In the genomic region with DNA sequence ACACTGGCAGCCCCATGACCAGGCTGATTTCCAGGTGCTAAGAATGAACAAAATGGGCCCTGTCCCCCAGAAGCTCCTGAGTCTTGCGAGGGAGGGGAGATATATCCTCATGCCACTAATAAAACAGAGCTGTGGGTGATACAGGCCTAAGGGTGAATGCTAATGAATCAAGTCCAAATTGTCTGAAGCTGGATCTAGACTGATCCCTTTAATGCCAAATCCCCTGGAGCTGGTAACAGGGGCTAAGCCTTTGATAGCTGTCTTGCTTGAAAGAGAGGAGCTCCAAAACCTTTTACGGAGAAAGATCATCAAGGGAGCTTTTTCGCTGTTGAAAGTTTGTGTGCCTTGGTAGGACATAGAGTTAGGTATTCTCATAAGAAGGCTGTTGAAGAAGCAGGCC, we compare ENCODE assay signal across 28 cellular contexts.
DNase-seq lines count a peak whose midpoint lies in the region; ATAC-seq, FAIRE-seq and TF ChIP-seq lines count a peak whose summit lies in the region.
"Had no signal": no experiment of that assay in that cellular context is flagged by ENCODE, and none has a peak within 500 bp of the region (broad histone marks: within the 10 kb centered on the region; RNA-seq: fewer than 3 reads in every experiment).

No MANE protein-coding gene starts in this region.

- no peak for TF ChIP-seq CTCF in liver (IDR thresholded peaks at IDR 0.05; ENCODE audit: low read depth, low read length, missing input control)
- no peak for TF ChIP-seq CTCF in HepG2 (CRISPR knock-in tag; IDR thresholded peaks at IDR 0.05)
- TF ChIP-seq CTCF in coronary artery (IDR thresholded peaks at IDR 0.05): no peak
- TF ChIP-seq CTCF in activated CD8-positive, alpha-beta T cell treated with anti-CD3 and anti-CD28 coated beads for 36 hours (IDR thresholded peaks at IDR 0.05): no peak

- H3K9me2 ChIP-seq in GM23248 (ENCODE audit: insufficient read depth): no peaks in the 10 kb centered on the region

- H3K9me3 Mint-ChIP-seq in activated CD8-positive, alpha-beta T cell treated with anti-CD3 and anti-CD28 coated beads for 36 hours: no peaks in the 10 kb centered on the region
- no peaks in the 10 kb centered on the region for H3K9me3 Mint-ChIP-seq in activated CD8-positive, alpha-beta T cell treated with anti-CD3 and anti-CD28 coated beads, Interleukin-2, amount 10 ng/mL, durations not matched to agents 7 days and 5 days (ENCODE audit: insufficient read depth)
- H3K9me3 Mint-ChIP-seq: dendritic cell treated with granulocyte-macrophage colony-stimulating factor and Interleukin-4, amounts not matched to agents 40 ng/mL and 50 ng/mL, for 4 days; nephron; stimulated activated effector memory CD8-positive, alpha-beta T cell treated with anti-CD3 and anti-CD28 coated beads, Interleukin-12 subunit alpha, Interleukin-12 subunit beta, amount 100 ng/mL, for 72 hours; WTC11 had no signal

- peaks cover 4 to 26% (median 9%) of the 10 kb centered on the region in 4 donors for H3K4me1 ChIP-seq in liver (ENCODE audit: control insufficient read depth in 4 of 4, insufficient read depth in 4 of 4, low read length in 3 of 4)
- H3K4me1 ChIP-seq in HepG2 (ENCODE audit: insufficient read depth, low read length): peaks cover under 1% of the 10 kb centered on the region
- H3K4me1 ChIP-seq in GM23248 (ENCODE audit: insufficient read depth): peaks cover 26% of the 10 kb centered on the region
- H3K4me1 ChIP-seq: SJCRH30 had no signal

- intact Hi-C loops in HepG2 (cut with micrococcal nuclease; ENCODE audit: unreplicated experiment): no loop called here
- intact Hi-C loops in activated CD8-positive, alpha-beta T cell treated with anti-CD3 and anti-CD28 coated beads for 36 hours (cut with micrococcal nuclease): no loop called here

- peaks cover 0 to 7% (median 1%) of the 10 kb centered on the region in 4 donors for H3K36me3 ChIP-seq in liver (ENCODE audit: control insufficient read depth in 4 of 4, insufficient read depth in 3 of 4, low read depth in 1 of 4, low read length in 3 of 4)
- H3K36me3 ChIP-seq in HepG2 (replicated peaks in 1 of 2; ENCODE audit: control insufficient read depth in 1 of 2, insufficient read depth in 2 of 2, low read length in 2 of 2): peaks cover 13 to 49% of the 10 kb centered on the region in 2 experiments
- no peaks in the 10 kb centered on the region for H3K36me3 ChIP-seq in GM23248 (ENCODE audit: low read depth)
- H3K36me3 ChIP-seq: SJCRH30 had no signal

- no peaks in the 10 kb centered on the region for H3K36me3 Mint-ChIP-seq in activated CD8-positive, alpha-beta T cell treated with anti-CD3 and anti-CD28 coated beads for 36 hours (ENCODE audit: low read depth)
- no peaks in the 10 kb centered on the region for H3K36me3 Mint-ChIP-seq in activated CD8-positive, alpha-beta T cell treated with anti-CD3 and anti-CD28 coated beads, Interleukin-2, amount 10 ng/mL, durations not matched to agents 7 days and 5 days (ENCODE audit: low read depth)
- H3K36me3 Mint-ChIP-seq: stimulated activated effector memory CD8-positive, alpha-beta T cell treated with anti-CD3 and anti-CD28 coated beads, Interleukin-12 subunit alpha, Interleukin-12 subunit beta, amount 100 ng/mL, for 72 hours; WTC11 had no signal

- no peak for ATAC-seq in HepG2
- no peak for ATAC-seq in activated CD8-positive, alpha-beta T cell treated with anti-CD3 and anti-CD28 coated beads for 36 hours
- no peak for ATAC-seq in activated CD8-positive, alpha-beta T cell treated with anti-CD3 and anti-CD28 coated beads, Interleukin-2, amount 10 ng/mL, durations not matched to agents 7 days and 5 days
- ATAC-seq: WTC11 had no signal

- H3K27me3 ChIP-seq in liver (ENCODE audit: control insufficient read depth in 4 of 4, insufficient read depth in 4 of 4, low read length in 3 of 4): no peaks in the 10 kb centered on the region
- H3K27me3 ChIP-seq in HepG2 (ENCODE audit: control insufficient read depth in 1 of 2, insufficient read depth in 2 of 2, low read length in 2 of 2): no peaks in the 10 kb centered on the region
- H3K27me3 ChIP-seq in GM23248 (replicated peaks; ENCODE audit: insufficient read depth): no peaks in the 10 kb centered on the region
- H3K27me3 ChIP-seq: SJCRH30, tibial artery had no signal

- 99% methylated on average over 3 of the region's 3 CpGs for WGBS in liver
- 96% methylated on average over 3 of the region's 3 CpGs for WGBS in HepG2 (ENCODE audit: low lambda C conversion rate)
- 98 to 99% methylated on average over 3 of the region's 3 CpGs for WGBS in GM23248 (ENCODE audit: low coverage in 1 of 2, low lambda C conversion rate in 2 of 2, missing lambda C conversion rate in 2 of 2), 2 experiments

- CTCF ChIA-PET in HepG2 (lab: Yijun Ruan, JAX; ENCODE audit: low intra/inter-chr PET ratio, low total read pairs): no interaction called here
- CTCF ChIA-PET in activated CD8-positive, alpha-beta T cell treated with anti-CD3 and anti-CD28 coated beads for 36 hours (lab: Charles Lee): interaction anchor here (1.2 kb wide), 1 partner anchor 16 kb away, joined by 3 read pairs; no protein-coding TSS in a partner anchor
- CTCF ChIA-PET in activated CD8-positive, alpha-beta T cell treated with anti-CD3 and anti-CD28 coated beads, Interleukin-2, amount 10 ng/mL, durations not matched to agents 7 days and 5 days (lab: Charles Lee): interaction anchor here (1.6 kb wide), 1 partner anchor 15 kb away, joined by 3 read pairs; no protein-coding TSS in a partner anchor

- no peak overlapping the region for H3K27ac Mint-ChIP-seq in activated CD8-positive, alpha-beta T cell treated with anti-CD3 and anti-CD28 coated beads for 36 hours
- no peak overlapping the region for H3K27ac Mint-ChIP-seq in activated CD8-positive, alpha-beta T cell treated with anti-CD3 and anti-CD28 coated beads, Interleukin-2, amount 10 ng/mL, durations not matched to agents 7 days and 5 days
- H3K27ac Mint-ChIP-seq: B cell; dendritic cell treated with granulocyte-macrophage colony-stimulating factor and Interleukin-4, amounts not matched to agents 40 ng/mL and 50 ng/mL, for 4 days; stimulated activated effector memory CD8-positive, alpha-beta T cell treated with anti-CD3 and anti-CD28 coated beads, Interleukin-12 subunit alpha, Interleukin-12 subunit beta, amount 100 ng/mL, for 72 hours had no signal

- H3K27me3 Mint-ChIP-seq in activated CD8-positive, alpha-beta T cell treated with anti-CD3 and anti-CD28 coated beads for 36 hours: no peaks in the 10 kb centered on the region
- H3K27me3 Mint-ChIP-seq in activated CD8-positive, alpha-beta T cell treated with anti-CD3 and anti-CD28 coated beads, Interleukin-2, amount 10 ng/mL, durations not matched to agents 7 days and 5 days (ENCODE audit: low read depth): peaks cover 2% of the 10 kb centered on the region
- H3K27me3 Mint-ChIP-seq: B cell; dendritic cell treated with granulocyte-macrophage colony-stimulating factor and Interleukin-4, amounts not matched to agents 40 ng/mL and 50 ng/mL, for 4 days had no signal

- DNase-seq in HepG2 (ENCODE audit: low spot score): no peak
- peak; percentile 43 for DNase-seq in coronary artery (ENCODE audit: low spot score)
- peak; percentile 25 for DNase-seq in pons (ENCODE audit: low spot score)
- no peak for DNase-seq in activated CD8-positive, alpha-beta T cell treated with anti-CD3 and anti-CD28 coated beads for 36 hours
- DNase-seq in activated CD8-positive, alpha-beta T cell treated with anti-CD3 and anti-CD28 coated beads, Interleukin-2, amount 10 ng/mL, durations not matched to agents 7 days and 5 days: no peak
- DNase-seq in GM23248: no peak
- no peak for DNase-seq in stimulated activated CD8-positive, alpha-beta memory T cell treated with anti-CD3 and anti-CD28 coated beads, Interleukin-4, amount 100 ng/mL, for 48 hours
- DNase-seq: activated CD4-positive, alpha-beta T cell treated with anti-CD3 and anti-CD28 coated beads, Interleukin-2, amount 50 U/mL, for 48 hours; activated effector memory CD4-positive, alpha-beta T cell treated with anti-CD3 and anti-CD28 coated beads, Interleukin-2, amount 50 U/mL, for 16 hours; activated T-cell treated with anti-CD3 and anti-CD28 coated beads for 4 hours; COR-L47; left cardiac atrium; midbrain; NCI-H2107; NCI-H446 treated with DMSO at 0.1 percent for 48 hours; posterior cingulate gyrus; SJCRH30; stimulated activated CD4-positive, alpha-beta T cell treated with anti-CD3 and anti-CD28 coated beads, Interleukin-1b, Interleukin-23, amount 100 ng/mL, for 48 hours had no signal

- no peak for TF ChIP-seq POLR2A in HepG2 (IDR thresholded peaks at IDR 0.05; ENCODE audit: insufficient read depth in 1 of 2, low read depth in 2 of 2, low read length in 2 of 2)

- H3K9ac ChIP-seq in liver (ENCODE audit: low read depth in 1 of 2, low read length in 2 of 2) (no peak overlapping the region), HepG2 (ENCODE audit: insufficient read depth, low read depth, low read length) (no peak overlapping the region), GM23248 (no peak overlapping the region)

- TF ChIP-seq EP300 in HepG2 (IDR thresholded peaks at IDR 0.05; ENCODE audit: low read depth in 2 of 2, low read length in 2 of 2) (no peak), HepG2 (CRISPR knock-in tag; IDR thresholded peaks at IDR 0.05; ENCODE audit: borderline replicate concordance) (no peak)

- H3K4me3 Mint-ChIP-seq in activated CD8-positive, alpha-beta T cell treated with anti-CD3 and anti-CD28 coated beads for 36 hours: no peak overlapping the region
- H3K4me3 Mint-ChIP-seq in activated CD8-positive, alpha-beta T cell treated with anti-CD3 and anti-CD28 coated beads, Interleukin-2, amount 10 ng/mL, durations not matched to agents 7 days and 5 days: no peak overlapping the region
- H3K4me3 Mint-ChIP-seq: B cell; dendritic cell treated with granulocyte-macrophage colony-stimulating factor and Interleukin-4, amounts not matched to agents 40 ng/mL and 50 ng/mL, for 4 days; nephron; stimulated activated effector memory CD8-positive, alpha-beta T cell treated with anti-CD3 and anti-CD28 coated beads, Interleukin-12 subunit alpha, Interleukin-12 subunit beta, amount 100 ng/mL, for 72 hours; WTC11 had no signal

- no peak overlapping the region for H3K4me3 ChIP-seq in liver (ENCODE audit: low read depth in 1 of 3, low read length in 3 of 3)
- H3K4me3 ChIP-seq in HepG2 (replicated peaks in 1 of 3; ENCODE audit: insufficient read depth in 1 of 3, low read depth in 2 of 3, low read length in 3 of 3): no peak overlapping the region
- H3K4me3 ChIP-seq in coronary artery: no peak overlapping the region
- no peak overlapping the region for H3K4me3 ChIP-seq in GM23248
- H3K4me3 ChIP-seq: SJCRH30, tibial artery had no signal

- no peaks in the 10 kb centered on the region for H3K9me3 ChIP-seq in liver (ENCODE audit: control insufficient read depth in 4 of 4, low read length in 3 of 4)
- H3K9me3 ChIP-seq in HepG2 (ENCODE audit: low read length): no peaks in the 10 kb centered on the region
- no peaks in the 10 kb centered on the region for H3K9me3 ChIP-seq in GM23248 (ENCODE audit: low read depth)
- H3K9me3 ChIP-seq: SJCRH30, tibial artery had no signal

- no peak overlapping the region for H2AFZ ChIP-seq in HepG2 (ENCODE audit: low read length)
- H2AFZ ChIP-seq in GM23248: no peak overlapping the region

- no peak for FAIRE-seq in HepG2 (lab: Jason Lieb, UNC)
- FAIRE-seq: A204.1, H54, RCC 7860 had no signal

- H4K20me1 ChIP-seq in HepG2 (ENCODE audit: insufficient read depth, low read length): peaks cover 3% of the 10 kb centered on the region; the same call in 1 of the 2 replicates
- H4K20me1 ChIP-seq in GM23248 (ENCODE audit: insufficient read depth): no peaks in the 10 kb centered on the region

- H3K27ac ChIP-seq in liver (ENCODE audit: low read depth in 1 of 2, low read length in 2 of 2) (peak overlapping the region; percentile 70 to 71), HepG2 (ENCODE audit: extremely low read length, insufficient read depth, low read length) (no peak overlapping the region), coronary artery (no peak overlapping the region), GM23248 (no peak overlapping the region)
- H3K27ac ChIP-seq: SJCRH30, tibial artery had no signal

- BruUV-seq in HepG2 (replicated peaks; lab: Mats Ljungman, UMichigan): no TSS peak

- peaks cover 8% of the 10 kb centered on the region for H3F3A ChIP-seq in GM23248 (ENCODE audit: insufficient read depth)

- in situ Hi-C loops in HepG2 (cut with HindIII; ENCODE audit: extremely low pct_ligation_motif_present, low pct_unique_long_range_greater_than_20kb): no loop called here
- in situ Hi-C loops in GM23248 (cut with MboI): no loop called here

- POLR2A ChIA-PET in HepG2 (lab: Yijun Ruan, JAX): no interaction called here
- POLR2A ChIA-PET in activated CD8-positive, alpha-beta T cell treated with anti-CD3 and anti-CD28 coated beads for 36 hours (lab: Charles Lee): no interaction called here
- POLR2A ChIA-PET in activated CD8-positive, alpha-beta T cell treated with anti-CD3 and anti-CD28 coated beads, Interleukin-2, amount 10 ng/mL, durations not matched to agents 7 days and 5 days (lab: Charles Lee): no interaction called here

- TF ChIP-seq RAD21 in liver (IDR thresholded peaks at IDR 0.05): no peak
- TF ChIP-seq RAD21 in HepG2 (CRISPR knock-in tag; IDR thresholded peaks at IDR 0.05): no peak

- peaks cover 14% of the 10 kb centered on the region for H3K4me1 Mint-ChIP-seq in activated CD8-positive, alpha-beta T cell treated with anti-CD3 and anti-CD28 coated beads for 36 hours (ENCODE audit: low read depth)
- peaks cover 19% of the 10 kb centered on the region for H3K4me1 Mint-ChIP-seq in activated CD8-positive, alpha-beta T cell treated with anti-CD3 and anti-CD28 coated beads, Interleukin-2, amount 10 ng/mL, durations not matched to agents 7 days and 5 days (ENCODE audit: low read depth)

- no peak overlapping the region for H3K4me2 ChIP-seq in HepG2 (ENCODE audit: low read depth, low read length)
- no peak overlapping the region for H3K4me2 ChIP-seq in GM23248 (ENCODE audit: unreplicated experiment)

- peaks cover 3% of the 10 kb centered on the region for H3K79me2 ChIP-seq in HepG2 (ENCODE audit: insufficient read depth, low read length)
- H3K79me2 ChIP-seq in GM23248 (ENCODE audit: insufficient read depth): no peaks in the 10 kb centered on the region

Comparison
In these comparisons a context has a peak if more than half of its experiments do, and no peak if none do; other contexts are left out.
1. H3K27ac ChIP-seq: peak in liver (2 of 2); none in HepG2 (single experiment), coronary artery (0 of 2) and GM23248 (single experiment).
2. DNase-seq: peak in coronary artery (single experiment) and pons (single experiment); none in HepG2 (single experiment), activated CD8-positive, alpha-beta T cell treated with anti-CD3 and anti-CD28 coated beads for 36 hours (single experiment), activated CD8-positive, alpha-beta T cell treated with anti-CD3 and anti-CD28 coated beads, Interleukin-2, amount 10 ng/mL, durations not matched to agents 7 days and 5 days (single experiment), GM23248 (single experiment) and stimulated activated CD8-positive, alpha-beta memory T cell treated with anti-CD3 and anti-CD28 coated beads, Interleukin-4, amount 100 ng/mL, for 48 hours (single experiment).